Comparison of ENCODE assay signal across 26 cellular contexts in the genomic region with DNA sequence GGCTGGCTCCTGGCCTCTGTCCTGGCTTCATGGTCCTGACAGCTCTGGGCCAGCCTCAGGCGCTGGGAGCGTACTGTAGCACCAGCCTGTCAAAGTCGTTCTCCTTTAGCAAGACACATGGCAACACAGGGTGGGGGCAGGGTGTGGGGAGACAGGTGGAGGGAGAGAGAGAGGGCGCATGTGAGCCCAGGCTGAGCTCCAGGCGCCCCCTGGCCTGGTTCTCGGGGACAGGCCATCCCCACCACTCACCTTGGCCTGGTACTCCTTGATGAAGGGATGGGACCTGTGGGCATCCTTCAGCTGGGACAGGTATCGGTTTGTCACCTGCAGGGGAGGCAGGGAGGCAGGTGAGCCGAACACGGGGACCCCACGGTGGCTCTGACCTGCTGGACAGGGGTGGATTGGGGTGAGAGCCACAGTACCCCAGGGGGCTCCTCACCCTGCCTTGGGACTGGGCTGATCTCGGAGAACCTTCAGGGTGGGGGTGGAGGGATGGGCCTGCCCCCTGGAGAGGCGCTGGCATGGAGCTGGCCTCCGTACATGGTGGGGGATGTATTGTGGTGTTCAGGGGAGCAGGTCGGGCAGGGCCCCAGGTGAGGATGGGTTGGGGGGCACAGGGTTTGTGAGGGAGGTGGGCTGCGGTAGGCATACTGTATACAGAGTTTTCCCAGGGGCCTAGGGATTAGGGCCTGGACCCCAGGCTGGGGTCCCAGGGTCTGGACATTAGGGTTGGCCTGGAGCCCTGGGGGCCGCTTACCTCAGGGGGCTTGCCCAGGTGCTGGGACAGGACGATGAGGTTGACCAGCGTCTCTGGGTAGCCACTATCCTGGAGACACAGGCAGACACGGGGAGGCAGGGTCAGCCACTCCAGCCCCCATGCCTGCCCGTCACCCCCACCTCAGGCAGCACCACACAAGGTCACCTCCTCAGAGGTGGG. TPM values are rescaled to one million over a fixed set of nuclear protein-coding genes. Genes with fewer than 3 reads are reported as not detected.
DNase-seq lines count a peak whose midpoint lies in the region; ATAC-seq and TF ChIP-seq lines count a peak whose summit lies in the region.
"Had no signal": no experiment of that assay in that cellular context is flagged by ENCODE, and none has a peak within 500 bp of the region (broad histone marks: within the 10 kb centered on the region; RNA-seq: fewer than 3 reads in every experiment).

No MANE protein-coding gene starts in this region.

- ATAC-seq in left lobe of liver: no peak
- ATAC-seq: CD8-positive, alpha-beta T cell had no signal

- no peaks in the 10 kb centered on the region for H3K27me3 ChIP-seq in WERI-Rb-1 (ENCODE audit: insufficient read depth, low read depth, severe bottlenecking)

- no peak overlapping the region for H3K4me3 ChIP-seq in WERI-Rb-1 (ENCODE audit: low read depth, low read length)
- H3K4me3 ChIP-seq: GM23248, HAP-1, SJSA1 had no signal

- 0 out of 2 replicates have a peak, but pooled peaks have one; percentile 25 for TF ChIP-seq CTCF in WERI-Rb-1 (IDR thresholded peaks at IDR 0.05; ENCODE audit: low read depth, low read length)

- DNase-seq in DMS 273 (lab: John Stamatoyannopoulos, UW; ENCODE audit: unreplicated experiment) (peak; percentile 63), DMS 273 treated with DMSO at 0.1 percent for 48 hours (lab: John Stamatoyannopoulos, UW) (no peak), Daoy (ENCODE audit: low read depth) (peak; percentile 4), WERI-Rb-1 (peak; percentile 54), left lobe of liver (ENCODE audit: low spot score) (peak; percentile 43), T1000 (lab: John Stamatoyannopoulos, UW) (no peak), GF-D8 (lab: John Stamatoyannopoulos, UW) (no peak)
- DNase-seq in effector CD4-positive, alpha-beta T cell: no peak
- DNase-seq: Caco-2; CD8-positive, alpha-beta T cell; GM23248; Karpas-422; NCI-H1092; NCI-H1417 treated with DMSO at 0.1 percent for 48 hours; NCI-H1694 treated with DMSO at 0.1 percent for 48 hours; NCI-H2081; NCI-H2227 treated with DMSO at 0.1 percent for 48 hours; NK-92 treated with Interleukin-12 subunit alpha and Interleukin-12 subunit beta, amount 100 ng/mL, for 24 hours; Right ventricle myocardium superior; RPMI8226 had no signal

- H3K27ac ChIP-seq in WERI-Rb-1: no peak overlapping the region
- H3K27ac ChIP-seq: 22Rv1, C4-2B, GM23248, HL-60, SJSA1 had no signal

- no peaks in the 10 kb centered on the region for H3K9me3 ChIP-seq in WERI-Rb-1 (ENCODE audit: severe bottlenecking)
- H3K9me3 ChIP-seq: Caco-2, HAP-1, SJSA1 had no signal

- peaks cover 32% of the 10 kb centered on the region for H3K36me3 ChIP-seq in WERI-Rb-1
- H3K36me3 ChIP-seq: HAP-1 had no signal

RNA-seq across cellular contexts. Expression of gene CERS1, which starts 3.9 kb away (rescaled TPM):
- total RNA-seq in Daoy (2014; rRNA removed; shearing (Covaris generic)): 0.45 TPM in 1 of 2 replicates, not detected in the other
- total RNA-seq in left lobe of liver: 0.08 TPM
- total RNA-seq: B cell; CD8-positive, alpha-beta T cell; SJSA1 had no signal

RNA-seq across cellular contexts. Expression of gene COPE, which starts 19.3 kb away (rescaled TPM):
- total RNA-seq in Daoy (2014; rRNA removed; shearing (Covaris generic)): 470 and 520 TPM in 2 replicates
- 113 TPM for total RNA-seq in left lobe of liver

RNA-seq across cellular contexts. Expression of gene DDX49, which starts 19.6 kb away (rescaled TPM):
- 126 and 145 TPM in 2 replicates for total RNA-seq in Daoy (2014; rRNA removed; shearing (Covaris generic))
- total RNA-seq in left lobe of liver: 18.9 TPM

RNA-seq across cellular contexts. Expression of gene HOMER3, which starts 41.1 kb away (rescaled TPM):
- 30.8 and 32.9 TPM in 2 replicates for total RNA-seq in Daoy (2014; rRNA removed; shearing (Covaris generic))
- 2.8 TPM for total RNA-seq in left lobe of liver

Comparison
In these comparisons a context has a peak if more than half of its experiments do, and no peak if none do; other contexts are left out.
1. DNase-seq: peak in DMS 273 (single experiment), Daoy (single experiment), WERI-Rb-1 (single experiment) and left lobe of liver (single experiment); none in DMS 273 treated with DMSO at 0.1 percent for 48 hours (single experiment), T1000 (single experiment), GF-D8 (single experiment) and effector CD4-positive, alpha-beta T cell (single experiment).